Comparison of ENCODE assay signal across 8 cellular contexts in the genomic region with DNA sequence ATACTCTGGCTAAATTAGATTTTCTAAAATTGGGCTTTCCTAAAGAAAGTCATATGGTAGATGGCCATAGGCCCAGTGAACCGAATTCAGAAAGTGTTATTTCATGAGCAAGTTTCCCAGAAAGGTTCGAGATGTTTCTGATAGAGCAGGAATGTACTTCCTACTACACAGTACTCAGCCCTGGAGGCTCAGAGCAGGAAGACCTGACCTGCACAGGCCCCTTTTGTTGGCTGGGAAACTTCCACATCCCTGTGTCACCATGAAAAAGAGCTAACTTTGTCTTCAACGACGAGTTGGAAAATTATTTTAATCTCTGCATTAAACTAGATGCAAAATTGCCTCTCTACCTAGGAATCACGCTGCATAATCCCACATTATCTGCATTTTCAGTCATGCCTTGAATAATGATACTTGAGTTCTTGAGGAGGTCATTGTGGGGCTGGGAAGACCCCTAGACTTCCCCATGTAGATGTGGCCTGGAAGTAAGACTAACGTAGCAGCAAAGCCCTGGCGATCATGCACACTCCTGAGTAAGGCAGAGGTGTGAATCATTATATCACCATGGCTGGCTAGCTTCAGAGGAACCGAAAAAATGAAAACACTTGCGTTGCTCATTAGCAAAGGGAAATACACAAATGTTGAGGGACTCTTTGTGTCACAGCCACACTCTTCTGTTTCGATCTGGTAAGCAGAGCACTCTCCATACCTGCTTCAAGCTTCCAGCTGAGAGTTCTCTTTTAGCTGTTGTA. TPM values are rescaled to one million over a fixed set of nuclear protein-coding genes. Genes with fewer than 3 reads are reported as not detected.
A peak's percentile ranks its signal among the peaks of the same experiment; 100 is the strongest.
DNase-seq lines count a peak whose midpoint lies in the region; ATAC-seq and TF ChIP-seq lines count a peak whose summit lies in the region.

No MANE protein-coding gene starts in this region.

- no peak overlapping the region for H3K4me2 ChIP-seq in mesenchymal stem cell (ENCODE audit: low read length, poor library complexity, severe bottlenecking)

- no peak overlapping the region for H2BK5ac ChIP-seq in mesenchymal stem cell (ENCODE audit: low read depth, low read length, poor library complexity, severe bottlenecking)

- peak in 2 of 7 experiments; percentile 10 to 45 for DNase-seq in CD8-positive, alpha-beta T cell
- DNase-seq in astrocyte of the hippocampus (ENCODE audit: low read depth, low spot score) (peak; percentile 15), BE2C (no peak), NCI-H1694 (lab: John Stamatoyannopoulos, UW) (no peak), mesenchymal stem cell (no peak)
- no peak for DNase-seq in effector CD4-positive, alpha-beta T cell

- no peaks in the 10 kb centered on the region for H3K9me3 ChIP-seq in CD8-positive, alpha-beta T cell (ENCODE audit: low read length)
- H3K9me3 ChIP-seq in BE2C, result no peaks in the 10 kb centered on the region
- H3K9me3 ChIP-seq in mesenchymal stem cell (ENCODE audit: control insufficient read depth, low read length), result no peaks in the 10 kb centered on the region

- H3K4me1 Mint-ChIP-seq in CD8-positive, alpha-beta T cell (ENCODE audit: low read depth), result peaks cover 75% of the 10 kb centered on the region

- WGBS in mesenchymal stem cell, result 96% methylated on average over 8 of the region's 10 CpGs

- H3K27me3 ChIP-seq in CD8-positive, alpha-beta T cell (ENCODE audit: insufficient read depth, low read length), result no peaks in the 10 kb centered on the region
- H3K27me3 ChIP-seq in BE2C (no peaks in the 10 kb centered on the region), mesenchymal stem cell (ENCODE audit: control insufficient read depth in 1 of 2, insufficient read depth in 1 of 2, low read length in 2 of 2) (no peaks in the 10 kb centered on the region)

- H3K79me1 ChIP-seq in mesenchymal stem cell (replicated peaks; ENCODE audit: low read length, poor library complexity, severe bottlenecking), result peaks cover 17% of the 10 kb centered on the region

- H3K14ac ChIP-seq in mesenchymal stem cell (ENCODE audit: low read length in 2 of 2), result no peak overlapping the region

- no peak overlapping the region for H3K4ac ChIP-seq in mesenchymal stem cell (ENCODE audit: low read depth in 1 of 2, low read length in 2 of 2)

- ATAC-seq in CD8-positive, alpha-beta T cell, result peak; percentile 56
- ATAC-seq in GM19324 (IDR thresholded peaks at IDR 0.05; ENCODE audit: low FRiP score, unreplicated experiment) (peak; percentile 97), HG03108 (IDR thresholded peaks at IDR 0.05; ENCODE audit: unreplicated experiment) (peak; percentile 90)

- no peak overlapping the region for H2BK15ac ChIP-seq in mesenchymal stem cell (ENCODE audit: low read depth, poor library complexity, severe bottlenecking)

- H3K18ac ChIP-seq in mesenchymal stem cell (ENCODE audit: low read depth in 1 of 2, low read length in 2 of 2), result no peak overlapping the region

- intact Hi-C loops in CD8-positive, alpha-beta T cell (cut with DNase I, micrococcal nuclease), result no loop called here

- H2AFZ ChIP-seq in mesenchymal stem cell (ENCODE audit: low read depth, low read length), result no peak overlapping the region

- peaks cover 53% of the 10 kb centered on the region for H3K4me1 ChIP-seq in CD8-positive, alpha-beta T cell (ENCODE audit: insufficient read depth, low read length)
- H3K4me1 ChIP-seq in BE2C, result no peaks in the 10 kb centered on the region
- H3K4me1 ChIP-seq in mesenchymal stem cell (ENCODE audit: control insufficient read depth, insufficient read depth, low read depth, low read length), result no peaks in the 10 kb centered on the region

- H3K4me3 ChIP-seq in CD8-positive, alpha-beta T cell (ENCODE audit: low read depth, low read length), result no peak overlapping the region
- H3K4me3 ChIP-seq in BE2C (ENCODE audit: low read depth, low read length) (no peak overlapping the region), mesenchymal stem cell (ENCODE audit: insufficient read depth in 1 of 2, low read depth in 1 of 2, low read length in 2 of 2) (no peak overlapping the region)

- no peak overlapping the region for H2BK120ac ChIP-seq in mesenchymal stem cell (ENCODE audit: low read depth, low read length)

- H4K91ac ChIP-seq in mesenchymal stem cell (ENCODE audit: low read length), result no peak overlapping the region

- no peaks in the 10 kb centered on the region for H3K27me3 Mint-ChIP-seq in CD8-positive, alpha-beta T cell (ENCODE audit: low read depth)

- no peak overlapping the region for H3K9ac ChIP-seq in mesenchymal stem cell (ENCODE audit: low read length)

- H2AK5ac ChIP-seq in mesenchymal stem cell (ENCODE audit: low read length, severe bottlenecking), result no peak overlapping the region

- no peaks in the 10 kb centered on the region for H3K9me3 Mint-ChIP-seq in CD8-positive, alpha-beta T cell

- no peak overlapping the region for H4K8ac ChIP-seq in mesenchymal stem cell (ENCODE audit: low read length)

- TF ChIP-seq CTCF in CD8-positive, alpha-beta T cell (IDR thresholded peaks at IDR 0.05), result no peak
- no peak for TF ChIP-seq CTCF in BE2C (IDR thresholded peaks at IDR 0.05; ENCODE audit: low read depth, low read length)

- peak overlapping the region; percentile 85 for H3K27ac Mint-ChIP-seq in CD8-positive, alpha-beta T cell

- H3K27ac ChIP-seq in CD8-positive, alpha-beta T cell (ENCODE audit: low read depth, low read length), result no peak overlapping the region
- no peak overlapping the region for H3K27ac ChIP-seq in mesenchymal stem cell (ENCODE audit: low read length, poor library complexity, severe bottlenecking)

- H3K23ac ChIP-seq in mesenchymal stem cell (ENCODE audit: low read length in 2 of 2), result no peak overlapping the region

- no peaks in the 10 kb centered on the region for H3K36me3 ChIP-seq in CD8-positive, alpha-beta T cell (ENCODE audit: insufficient read depth, low read length)
- no peaks in the 10 kb centered on the region for H3K36me3 ChIP-seq in BE2C
- H3K36me3 ChIP-seq in mesenchymal stem cell (ENCODE audit: control insufficient read depth in 1 of 2, insufficient read depth in 2 of 2, low read depth in 1 of 2, low read length in 2 of 2), result peaks cover 0 to 2% of the 10 kb centered on the region in 2 experiments

- H3K36me3 Mint-ChIP-seq in CD8-positive, alpha-beta T cell, result peaks cover 33% of the 10 kb centered on the region

- CTCF ChIA-PET in CD8-positive, alpha-beta T cell (lab: Charles Lee), result interaction anchor here (0.6 to 4.6 kb wide), 8 partner anchors 9 to 67 kb away, joined by 3 to 29 read pairs (median 5); no protein-coding TSS in a partner anchor

- POLR2A ChIA-PET in CD8-positive, alpha-beta T cell (lab: Charles Lee), result interaction anchor here (0.6 to 2.2 kb wide), 6 partner anchors 9 to 22 kb away, joined by 3 to 8 read pairs (median 4); no protein-coding TSS in a partner anchor

- H2BK12ac ChIP-seq in mesenchymal stem cell (ENCODE audit: low read length in 2 of 2), result no peak overlapping the region

- peak overlapping the region; percentile 46 for H3K4me3 Mint-ChIP-seq in CD8-positive, alpha-beta T cell

RNA-seq across cellular contexts. Expression of a gene that starts 47.1 kb away (rescaled TPM):
- 10 to 100 TPM; 18.8 to 19.5 TPM for total RNA-seq in CD8-positive, alpha-beta T cell
- polyA plus RNA-seq in BE2C (2012; ENCODE audit: insufficient read depth, insufficient read length, low read depth), result 15.5 TPM
- polyA plus RNA-seq in mesenchymal stem cell (2013, experiment 1 of 2), result 15.4 TPM
- polyA plus RNA-seq in mesenchymal stem cell (2013, experiment 2 of 2), result 14.4 TPM
